Comparison of ENCODE assay signal across 9 cellular contexts in genomic region chr12:25052191-25053020, GRCh38.
DNase-seq lines count a peak whose midpoint lies in the region; ATAC-seq lines count a peak whose summit lies in the region.
"Had no signal": no experiment of that assay in that cellular context is flagged by ENCODE, and none has a peak within 500 bp of the region (broad histone marks: within the 10 kb centered on the region; RNA-seq: fewer than 3 reads in every experiment).

No MANE protein-coding gene starts in this region.

- ATAC-seq in GM19463 (IDR thresholded peaks at IDR 0.05; ENCODE audit: unreplicated experiment) = peak; percentile 51
- peak; percentile 66 for ATAC-seq in HG03565 (IDR thresholded peaks at IDR 0.05; ENCODE audit: unreplicated experiment)

- peak overlapping the region; percentile 99 for H3K27ac Mint-ChIP-seq in activated CD4-positive, alpha-beta T cell treated with anti-CD3 and anti-CD28 coated beads, Interleukin-2, amount 10 ng/mL, durations not matched to agents 7 days and 5 days

- peaks cover 2% of the 10 kb centered on the region for H3K9me3 ChIP-seq in endocrine pancreas (ENCODE audit: control insufficient read depth, low read length)

- CTCF ChIA-PET in activated CD4-positive, alpha-beta T cell treated with anti-CD3 and anti-CD28 coated beads, Interleukin-2, amount 10 ng/mL, durations not matched to agents 7 days and 5 days (lab: Charles Lee) = interaction anchor here (0.8 to 4.0 kb wide), 3 partner anchors 11 to 99 kb away, joined by 3 to 21 read pairs (median 3); no protein-coding TSS in a partner anchor

- H3K9me3 Mint-ChIP-seq in activated CD4-positive, alpha-beta T cell treated with anti-CD3 and anti-CD28 coated beads, Interleukin-2, amount 10 ng/mL, durations not matched to agents 7 days and 5 days = peaks cover 3% of the 10 kb centered on the region

- no peaks in the 10 kb centered on the region for H3K27me3 ChIP-seq in endocrine pancreas (ENCODE audit: control insufficient read depth, insufficient read depth, low read length)
- no peaks in the 10 kb centered on the region for H3K27me3 ChIP-seq in rectal smooth muscle tissue (ENCODE audit: control insufficient read depth, insufficient read depth, low read length)

- H3K4me1 ChIP-seq in endocrine pancreas (ENCODE audit: control insufficient read depth, insufficient read depth, low read length) (no peaks in the 10 kb centered on the region), rectal smooth muscle tissue (ENCODE audit: control insufficient read depth, insufficient read depth, low read length) (no peaks in the 10 kb centered on the region)

- peak overlapping the region; percentile 93 for H3K4me3 Mint-ChIP-seq in activated CD4-positive, alpha-beta T cell treated with anti-CD3 and anti-CD28 coated beads, Interleukin-2, amount 10 ng/mL, durations not matched to agents 7 days and 5 days

- in situ Hi-C loops in G401 (cut with HindIII; ENCODE audit: low sequenced_read_pairs) = no loop called here

- H3K9ac ChIP-seq in endocrine pancreas (ENCODE audit: control insufficient read depth, insufficient read depth, low read length) (no peak overlapping the region), rectal smooth muscle tissue (ENCODE audit: low read length) (peak overlapping the region; percentile 11)

- POLR2A ChIA-PET in activated CD4-positive, alpha-beta T cell treated with anti-CD3 and anti-CD28 coated beads, Interleukin-2, amount 10 ng/mL, durations not matched to agents 7 days and 5 days (lab: Charles Lee) = interaction anchor here (0.6 to 0.7 kb wide), 3 partner anchors 92 to 217 kb away, joined by 4 to 9 read pairs (median 5); no protein-coding TSS in a partner anchor

- H3K4me3 ChIP-seq in endocrine pancreas (ENCODE audit: control insufficient read depth, insufficient read depth, low read length) = peak overlapping the region; percentile 36
- H3K4me3 ChIP-seq in rectal smooth muscle tissue (ENCODE audit: low read length) = peak overlapping the region; percentile 64

- H3K4me1 Mint-ChIP-seq in activated CD4-positive, alpha-beta T cell treated with anti-CD3 and anti-CD28 coated beads, Interleukin-2, amount 10 ng/mL, durations not matched to agents 7 days and 5 days = peaks cover 40% of the 10 kb centered on the region

- no peaks in the 10 kb centered on the region for H3K27me3 Mint-ChIP-seq in activated CD4-positive, alpha-beta T cell treated with anti-CD3 and anti-CD28 coated beads, Interleukin-2, amount 10 ng/mL, durations not matched to agents 7 days and 5 days

- no peaks in the 10 kb centered on the region for H3K36me3 ChIP-seq in endocrine pancreas (ENCODE audit: control insufficient read depth, insufficient read depth, low read length)
- H3K36me3 ChIP-seq in rectal smooth muscle tissue (ENCODE audit: control insufficient read depth, insufficient read depth, low read length) = no peaks in the 10 kb centered on the region

- H3K27ac ChIP-seq in rectal smooth muscle tissue (ENCODE audit: low read depth, low read length) = no peak overlapping the region
- H3K27ac ChIP-seq: epithelial cell of prostate had no signal

- H3K36me3 Mint-ChIP-seq in activated CD4-positive, alpha-beta T cell treated with anti-CD3 and anti-CD28 coated beads, Interleukin-2, amount 10 ng/mL, durations not matched to agents 7 days and 5 days (ENCODE audit: low read depth) = peaks cover 5% of the 10 kb centered on the region

- DNase-seq in CD1c-positive myeloid dendritic cell (ENCODE audit: extremely low spot score) (peak; percentile 95), kidney tubule cell (ENCODE audit: low spot score) (no peak), G401 (ENCODE audit: low spot score) (no peak)
- peak; percentile 71 for DNase-seq in activated CD4-positive, alpha-beta T cell treated with anti-CD3 and anti-CD28 coated beads, Interleukin-2, amount 10 ng/mL, durations not matched to agents 7 days and 5 days

Comparison
In these comparisons a context has a peak if more than half of its experiments do, and no peak if none do; other contexts are left out.
1. DNase-seq: peak in CD1c-positive myeloid dendritic cell (single experiment) and activated CD4-positive, alpha-beta T cell treated with anti-CD3 and anti-CD28 coated beads, Interleukin-2, amount 10 ng/mL, durations not matched to agents 7 days and 5 days (single experiment); none in kidney tubule cell (single experiment) and G401 (single experiment).